In the genomic region with DNA sequence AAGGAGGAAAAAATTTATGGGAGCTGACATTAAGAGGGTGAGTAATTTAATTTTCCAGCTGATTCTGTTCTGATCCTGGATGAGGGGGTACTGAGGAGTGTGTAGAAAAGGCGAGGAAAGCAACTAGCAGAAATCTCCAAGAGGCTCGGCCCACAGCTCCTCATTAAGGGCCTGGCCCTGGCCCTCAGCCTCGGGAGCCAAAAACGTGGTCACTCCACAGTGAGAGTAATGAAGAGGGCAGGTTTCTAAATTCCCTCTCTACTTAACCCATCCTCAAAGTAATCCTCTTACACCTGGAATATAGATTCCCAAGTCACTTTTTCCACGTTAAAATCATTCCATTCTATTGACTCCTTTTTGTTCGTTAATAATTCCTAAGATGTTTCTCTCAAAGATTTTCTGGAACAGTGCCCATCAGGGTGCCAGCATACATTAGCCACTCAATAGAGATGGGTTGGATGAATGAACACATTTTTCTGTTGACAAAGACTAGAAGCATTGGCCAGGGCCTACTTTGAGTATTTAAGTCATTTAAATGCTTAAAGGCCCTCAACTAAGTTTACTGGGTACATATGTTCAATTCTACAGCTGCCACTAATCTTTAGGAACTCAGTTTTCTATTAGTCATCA, we compare ENCODE assay signal across 16 cellular contexts. TPM values are rescaled to one million over a fixed set of nuclear protein-coding genes. Genes with fewer than 3 reads are reported as not detected.
A peak's percentile ranks its signal among the peaks of the same experiment; 100 is the strongest.
DNase-seq lines count a peak whose midpoint lies in the region; ATAC-seq, FAIRE-seq and TF ChIP-seq lines count a peak whose summit lies in the region.
"Had no signal": no experiment of that assay in that cellular context is flagged by ENCODE, and none has a peak within 500 bp of the region (broad histone marks: within the 10 kb centered on the region; RNA-seq: fewer than 3 reads in every experiment).

No MANE protein-coding gene starts in this region.

- H3K4me2 ChIP-seq in astrocyte (ENCODE audit: low read length) (peak overlapping the region; percentile 95), PC-3 (ENCODE audit: low read length) (no peak overlapping the region)

- H3K27me3 Mint-ChIP-seq in astrocyte (ENCODE audit: low read depth, unreplicated experiment): no peaks in the 10 kb centered on the region

- H3K9ac ChIP-seq in astrocyte (ENCODE audit: low read length) (peak overlapping the region; percentile 83), PC-3 (ENCODE audit: low read length) (no peak overlapping the region)

- H3K4me3 Mint-ChIP-seq in astrocyte (ENCODE audit: unreplicated experiment): peak overlapping the region; percentile 97
- H3K4me3 Mint-ChIP-seq: activated CD4-positive, alpha-beta memory T cell treated with anti-CD3 and anti-CD28 coated beads for 36 hours; CD8-positive, alpha-beta memory T cell had no signal

- H3K9me3 Mint-ChIP-seq in astrocyte (ENCODE audit: unreplicated experiment): no peaks in the 10 kb centered on the region
- H3K9me3 Mint-ChIP-seq: activated CD4-positive, alpha-beta memory T cell treated with anti-CD3 and anti-CD28 coated beads for 36 hours had no signal

- H3K9me3 ChIP-seq in astrocyte (ENCODE audit: insufficient read depth, low read depth, low read length): no peaks in the 10 kb centered on the region
- no peaks in the 10 kb centered on the region for H3K9me3 ChIP-seq in PC-3 (ENCODE audit: low read length)
- H3K9me3 ChIP-seq: mucosa of descending colon had no signal

- TF ChIP-seq CTCF in HFF-Myc (IDR thresholded peaks at IDR 0.05; ENCODE audit: low read depth, low read length, missing control alignments) (no peak), astrocyte (IDR thresholded peaks at IDR 0.05; ENCODE audit: insufficient read depth, low read depth, low read length) (no peak), retinal pigment epithelial cell (conservative IDR thresholded peaks at IDR 0.05; ENCODE audit: low read depth, low read length) (no peak), PC-3 (conservative IDR thresholded peaks at IDR 0.05; ENCODE audit: low read depth, low read length) (no peak)

- DNase-seq in HFF-Myc (ENCODE audit: extremely low read depth, low read depth) (no peak), astrocyte (ENCODE audit: low read depth) (peak; percentile 25), iris pigment epithelial cell (ENCODE audit: low read depth) (peak; percentile 25), retinal pigment epithelial cell (ENCODE audit: low read depth) (peak; percentile 80), PC-3 (no peak), NCI-H69 (lab: John Stamatoyannopoulos, UW) (no peak)
- no peak for DNase-seq in activated CD4-positive, CD25-positive, alpha-beta regulatory T cell (lab: John Stamatoyannopoulos, UW)
- DNase-seq: activated CD4-positive, alpha-beta memory T cell treated with anti-CD3 and anti-CD28 coated beads for 36 hours; activated gamma-delta T cell; CD8-positive, alpha-beta memory T cell; erythroblast; mucosa of descending colon; NCI-H1930 had no signal

- ATAC-seq in PC-3: no peak
- ATAC-seq: K562, mucosa of descending colon had no signal

- POLR2A ChIA-PET in PC-3 (lab: Charles Lee; ENCODE audit: unreplicated experiment): no interaction called here

- H3K27ac Mint-ChIP-seq in astrocyte (ENCODE audit: unreplicated experiment): peak overlapping the region; percentile 99
- H3K27ac Mint-ChIP-seq: activated CD4-positive, alpha-beta memory T cell treated with anti-CD3 and anti-CD28 coated beads for 36 hours; CD8-positive, alpha-beta memory T cell had no signal

- H3K4me1 ChIP-seq in astrocyte (ENCODE audit: insufficient read depth, low read length) (peaks cover 18% of the 10 kb centered on the region), PC-3 (ENCODE audit: insufficient read depth, low read length) (no peaks in the 10 kb centered on the region; the same call in 1 of the 2 replicates)

- intact Hi-C loops in PC-3 (cut with micrococcal nuclease): no loop called here

- peaks cover 5% of the 10 kb centered on the region for H3K36me3 Mint-ChIP-seq in astrocyte (ENCODE audit: low read depth, unreplicated experiment)
- H3K36me3 Mint-ChIP-seq: activated CD4-positive, alpha-beta memory T cell treated with anti-CD3 and anti-CD28 coated beads for 36 hours; CD8-positive, alpha-beta memory T cell had no signal

- H3K79me2 ChIP-seq in astrocyte (ENCODE audit: insufficient read depth, low read length): peaks cover 18% of the 10 kb centered on the region
- no peaks in the 10 kb centered on the region for H3K79me2 ChIP-seq in PC-3 (ENCODE audit: low read length)

- H3K27ac ChIP-seq in astrocyte (ENCODE audit: low read depth, low read length) (peak overlapping the region; percentile 28), PC-3 (ENCODE audit: low read length) (no peak overlapping the region)

- FAIRE-seq in astrocyte (lab: Jason Lieb, UNC): no peak
- FAIRE-seq: bronchial epithelial cell, K562 had no signal

- CTCF ChIA-PET in PC-3 (lab: Charles Lee): no interaction called here

- no peaks in the 10 kb centered on the region for H3K27me3 ChIP-seq in astrocyte (ENCODE audit: insufficient read depth, low read length)
- H3K27me3 ChIP-seq in PC-3 (ENCODE audit: low read length): peaks cover 47% of the 10 kb centered on the region

- H2AFZ ChIP-seq in astrocyte (ENCODE audit: low read depth, low read length) (peak overlapping the region; percentile 84), PC-3 (ENCODE audit: low read length) (no peak overlapping the region)

- H4K20me1 ChIP-seq in astrocyte (ENCODE audit: insufficient read depth, low read length) (no peaks in the 10 kb centered on the region), PC-3 (ENCODE audit: low read length) (no peaks in the 10 kb centered on the region)

- H3K4me1 Mint-ChIP-seq in astrocyte (ENCODE audit: low read depth, unreplicated experiment): peaks cover 34% of the 10 kb centered on the region

- H3K4me3 ChIP-seq in HFF-Myc (replicated peaks; ENCODE audit: low read depth, low read length) (peak overlapping the region; percentile 61), astrocyte (ENCODE audit: insufficient read depth, low read depth, low read length) (no peak overlapping the region), retinal pigment epithelial cell (ENCODE audit: low read length) (peak overlapping the region; percentile 81), PC-3 (ENCODE audit: low read length) (no peak overlapping the region)
- H3K4me3 ChIP-seq: K562, mucosa of descending colon had no signal

- no TSS peak for BruUV-seq in PC-3 (replicated peaks; lab: Mats Ljungman, UMichigan)

- no peaks in the 10 kb centered on the region for H3F3A ChIP-seq in PC-3 (ENCODE audit: low read length, unreplicated experiment)

- H3K9me2 ChIP-seq in PC-3 (replicated peaks; ENCODE audit: low read length): no peaks in the 10 kb centered on the region

- no peaks in the 10 kb centered on the region for H3K36me3 ChIP-seq in astrocyte (ENCODE audit: insufficient read depth, low read length)
- no peaks in the 10 kb centered on the region for H3K36me3 ChIP-seq in PC-3 (ENCODE audit: low read depth, low read length)

RNA-seq across cellular contexts. Expression of a gene that starts 1.1 kb away (rescaled TPM):
- total RNA-seq in astrocyte (810 and 1,029 TPM in 2 replicates), PC-3 (2014; rRNA removed) (not detected in 2 replicates)
- total RNA-seq: activated CD4-positive, alpha-beta memory T cell treated with anti-CD3 and anti-CD28 coated beads for 36 hours; CD8-positive, alpha-beta memory T cell; T-helper 1 cell treated with Interleukin-12 subunit alpha and Interleukin-12 subunit beta and Interleukin-4 antibody, amounts not matched to agents 30 ng/mL and 1 ng/mL, for 36 hours had no signal

Comparison
In these comparisons a context has a peak if more than half of its experiments do, and no peak if none do; other contexts are left out.
1. DNase-seq: peak in astrocyte (single experiment), iris pigment epithelial cell (single experiment) and retinal pigment epithelial cell (single experiment); none in HFF-Myc (single experiment), PC-3 (single experiment), NCI-H69 (single experiment) and activated CD4-positive, CD25-positive, alpha-beta regulatory T cell (0 of 4).
2. H3K4me3 ChIP-seq: peak in HFF-Myc (single experiment) and retinal pigment epithelial cell (single experiment); none in astrocyte (single experiment) and PC-3 (single experiment).
3. RNA of a gene that starts 1.1 kb away (total RNA-seq): 810 to 1,029 TPM in astrocyte; not detected in PC-3; every median in the first group is over 100 times any median in the second.